24 cellular contexts compared by ENCODE assay signal in genomic region chr2:217878865-217879595, GRCh38.
A peak's percentile ranks its signal among the peaks of the same experiment; 100 is the strongest.
DNase-seq lines count a peak whose midpoint lies in the region; TF ChIP-seq lines count a peak whose summit lies in the region.
"Had no signal": no experiment of that assay in that cellular context is flagged by ENCODE, and none has a peak within 500 bp of the region (broad histone marks: within the 10 kb centered on the region; RNA-seq: fewer than 3 reads in every experiment).

No MANE protein-coding gene starts in this region.

- no peak overlapping the region for H2AFZ ChIP-seq in H9 (ENCODE audit: low read length)
- H2AFZ ChIP-seq: GM23248 had no signal

- H4K20me1 ChIP-seq in H9 (ENCODE audit: control insufficient read depth, insufficient read depth, insufficient read length) = no peaks in the 10 kb centered on the region

- no peak overlapping the region for H4K5ac ChIP-seq in H9 (ENCODE audit: insufficient read length, low read depth, low read length)

- peaks cover 11 to 21% of the 10 kb centered on the region in 2 experiments for H3K4me1 Mint-ChIP-seq in H9
- H3K4me1 Mint-ChIP-seq: activated CD4-positive, alpha-beta T cell treated with anti-CD3 and anti-CD28 coated beads, Interleukin-2, amount 10 ng/mL, durations not matched to agents 24 days and 14 days; CD4-positive, alpha-beta memory T cell had no signal

- TF ChIP-seq CTCF in H9 (conservative IDR thresholded peaks at IDR 0.05) = peak; percentile 56
- peak; percentile 13 for TF ChIP-seq CTCF in choroid plexus epithelial cell (conservative IDR thresholded peaks at IDR 0.05; ENCODE audit: low read depth, low read length)

- no peak overlapping the region for H2BK120ac ChIP-seq in H9 (ENCODE audit: low read depth, low read length, poor library complexity, severe bottlenecking)

- no peak overlapping the region for H2BK5ac ChIP-seq in H9 (ENCODE audit: insufficient read length, low read length)

- no peak overlapping the region for H3K27ac Mint-ChIP-seq in H9
- H3K27ac Mint-ChIP-seq: activated CD4-positive, alpha-beta T cell treated with anti-CD3 and anti-CD28 coated beads, Interleukin-2, amount 10 ng/mL, durations not matched to agents 24 days and 14 days; CD4-positive, alpha-beta memory T cell; dendritic cell treated with granulocyte-macrophage colony-stimulating factor and Interleukin-4, amounts not matched to agents 40 ng/mL and 50 ng/mL, for 4 days; progenitor cell of endocrine pancreas had no signal

- H4K8ac ChIP-seq in H9 (replicated peaks; ENCODE audit: insufficient read length, low read depth, low read length) = no peak overlapping the region

- H3K9me3 Mint-ChIP-seq in H9 = no peaks in the 10 kb centered on the region
- H3K9me3 Mint-ChIP-seq: activated CD4-positive, alpha-beta T cell treated with anti-CD3 and anti-CD28 coated beads, Interleukin-2, amount 10 ng/mL, durations not matched to agents 24 days and 14 days; dendritic cell treated with granulocyte-macrophage colony-stimulating factor and Interleukin-4, amounts not matched to agents 40 ng/mL and 50 ng/mL, for 4 days had no signal

- H2BK15ac ChIP-seq in H9 (ENCODE audit: low read depth, low read length) = no peak overlapping the region

- no peaks in the 10 kb centered on the region for H3K27me3 ChIP-seq in H9 (ENCODE audit: insufficient read depth, low read length)
- H3K27me3 ChIP-seq in stomach smooth muscle (ENCODE audit: control insufficient read depth in 1 of 2, insufficient read depth in 2 of 2, low read length in 2 of 2) = no peaks in the 10 kb centered on the region
- H3K27me3 ChIP-seq: SJSA1, spleen had no signal

- H3T11ph ChIP-seq in H9 (ENCODE audit: low read length) = no peak overlapping the region

- no peaks in the 10 kb centered on the region for H3K23me2 ChIP-seq in H9 (ENCODE audit: insufficient read length, low read depth, low read length, poor library complexity, severe bottlenecking)

- H3K4me3 ChIP-seq in choroid plexus epithelial cell (ENCODE audit: low read depth, low read length) (no peak overlapping the region), stomach smooth muscle (ENCODE audit: low read length in 2 of 2) (no peak overlapping the region)
- H3K4me3 ChIP-seq: GM23248, SJSA1, spleen had no signal

- H3K9me3 ChIP-seq in H9 (ENCODE audit: control insufficient read depth, low read depth, low read length) (no peaks in the 10 kb centered on the region), stomach smooth muscle (ENCODE audit: control insufficient read depth in 2 of 2, low read length in 2 of 2) (no peaks in the 10 kb centered on the region)
- H3K9me3 ChIP-seq: SJSA1, spleen had no signal

- WGBS in H9 (ENCODE audit: extremely low coverage, insufficient read length, low lambda C conversion rate) = 100% methylated on average over 2 of the region's 16 CpGs

- no peak overlapping the region for H3K9ac ChIP-seq in H9 (ENCODE audit: extremely low read depth, insufficient read length, low read length)
- no peak overlapping the region for H3K9ac ChIP-seq in stomach smooth muscle (ENCODE audit: low read length in 2 of 2)
- H3K9ac ChIP-seq: GM23248 had no signal

- no peak overlapping the region for H2AK5ac ChIP-seq in H9 (ENCODE audit: insufficient read length, low read length)

- H3K56ac ChIP-seq in H9 (ENCODE audit: insufficient read length, low read depth, low read length) = no peak overlapping the region

- no peak overlapping the region for H3K18ac ChIP-seq in H9 (ENCODE audit: insufficient read length, low read depth, low read length)

- H3K14ac ChIP-seq in H9 (ENCODE audit: insufficient read depth, low read length) = no peak overlapping the region

- H3K27ac ChIP-seq in H9 (ENCODE audit: insufficient read length, low read depth, low read length) (no peak overlapping the region), stomach smooth muscle (ENCODE audit: low read length) (peak overlapping the region; percentile 84)
- H3K27ac ChIP-seq: GM23248, HL-60, SJSA1 had no signal

- H2BK20ac ChIP-seq in H9 (ENCODE audit: low read depth, low read length, poor library complexity, severe bottlenecking) = no peak overlapping the region

- H3K27me3 Mint-ChIP-seq in H9 (ENCODE audit: low read depth) = no peaks in the 10 kb centered on the region; the same call in none of the 2 replicates
- H3K27me3 Mint-ChIP-seq: dendritic cell treated with granulocyte-macrophage colony-stimulating factor and Interleukin-4, amounts not matched to agents 40 ng/mL and 50 ng/mL, for 4 days had no signal

- no peak overlapping the region for H3K4me3 Mint-ChIP-seq in H9
- H3K4me3 Mint-ChIP-seq: activated CD4-positive, alpha-beta T cell treated with anti-CD3 and anti-CD28 coated beads, Interleukin-2, amount 10 ng/mL, durations not matched to agents 24 days and 14 days; CD4-positive, alpha-beta memory T cell; dendritic cell treated with granulocyte-macrophage colony-stimulating factor and Interleukin-4, amounts not matched to agents 40 ng/mL and 50 ng/mL, for 4 days had no signal

- H4K91ac ChIP-seq in H9 (ENCODE audit: insufficient read length, low read depth, low read length) = no peak overlapping the region

- H3K79me2 ChIP-seq in H9 (ENCODE audit: insufficient read depth, low read length) = no peaks in the 10 kb centered on the region

- H3K36me3 Mint-ChIP-seq in H9 (ENCODE audit: insufficient read depth in 1 of 3, low read depth in 3 of 3) = no peaks in the 10 kb centered on the region; a peak in 1 of 7 replicates
- H3K36me3 Mint-ChIP-seq: CD4-positive, alpha-beta memory T cell had no signal

- H3K4me1 ChIP-seq in H9 (ENCODE audit: insufficient read depth, low read length) = no peaks in the 10 kb centered on the region
- peaks cover 64% of the 10 kb centered on the region for H3K4me1 ChIP-seq in stomach smooth muscle (ENCODE audit: control insufficient read depth, insufficient read depth, low read length)
- H3K4me1 ChIP-seq: SJSA1 had no signal

- no peak overlapping the region for H3K4me2 ChIP-seq in H9 (ENCODE audit: insufficient read depth, insufficient read length, low read length)

- DNase-seq in H9 (peak; percentile 59), choroid plexus epithelial cell (ENCODE audit: low read depth) (no peak), left kidney (ENCODE audit: low read depth, low spot score) (peak; percentile 62), NCI-H187 treated with DMSO at 0.1 percent for 48 hours (lab: John Stamatoyannopoulos, UW) (no peak), Kasumi-1 (lab: John Stamatoyannopoulos, UW) (no peak), MV-4-11 (lab: John Stamatoyannopoulos, UW) (no peak), NCI-H1092 (lab: John Stamatoyannopoulos, UW) (no peak)
- DNase-seq: activated CD4-positive, alpha-beta T cell treated with anti-CD3 and anti-CD28 coated beads, Interleukin-2, amount 10 ng/mL, durations not matched to agents 24 days and 14 days; activated CD8-positive, alpha-beta memory T cell treated with anti-CD3 and anti-CD28 coated beads, Interleukin-2, amount 50 U/mL, for 48 hours; activated naive CD4-positive, alpha-beta T cell treated with Interleukin-2 at 50 U/mL for 16 hours; CD4-positive, alpha-beta memory T cell; DND-41; erythroblast; GM23248; kidney; NCI-H1092 treated with DMSO at 0.1 percent for 48 hours; NCI-H526; OCI-M1; spleen had no signal

- no peak overlapping the region for H3K23ac ChIP-seq in H9 (ENCODE audit: insufficient read length, low read depth, low read length)

- H3K79me1 ChIP-seq in H9 (ENCODE audit: insufficient read depth, low read depth, low read length, poor library complexity, severe bottlenecking) = no peaks in the 10 kb centered on the region

- no peak overlapping the region for H2BK12ac ChIP-seq in H9 (ENCODE audit: insufficient read length, low read depth, low read length)

- no peak overlapping the region for H3K4ac ChIP-seq in H9 (ENCODE audit: low read depth, low read length)

- peaks cover 73 to 75% of the 10 kb centered on the region in 2 donors for H3K36me3 ChIP-seq in stomach smooth muscle (ENCODE audit: control insufficient read depth in 2 of 2, insufficient read depth in 2 of 2, low read length in 2 of 2)

Comparison
In these comparisons a context has a peak if more than half of its experiments do, and no peak if none do; other contexts are left out.
1. DNase-seq: peak in H9 (single experiment) and left kidney (single experiment); none in choroid plexus epithelial cell (single experiment), NCI-H187 treated with DMSO at 0.1 percent for 48 hours (single experiment), Kasumi-1 (0 of 2), MV-4-11 (single experiment) and NCI-H1092 (single experiment).